Comparison of ENCODE assay signal across 26 cellular contexts in genomic region chr5:103295871-103296270, GRCh38.
"Had no signal": no experiment of that assay in that cellular context is flagged by ENCODE, and none has a peak within 500 bp of the region (broad histone marks: within the 10 kb centered on the region; RNA-seq: fewer than 3 reads in every experiment).

No MANE protein-coding gene starts in this region.

- H3K36me3 ChIP-seq: WERI-Rb-1 had no signal

- H3K4me2 ChIP-seq: PC-9 had no signal

- H3K9me3 Mint-ChIP-seq: activated CD8-positive, alpha-beta T cell treated with anti-CD3 and anti-CD28 coated beads for 36 hours; activated naive CD4-positive, alpha-beta T cell treated with anti-CD3 and anti-CD28 coated beads, Interleukin-2, amount 10 ng/mL, durations not matched to agents 7 days and 5 days; activated naive CD8-positive, alpha-beta T cell treated with anti-CD3 and anti-CD28 coated beads for 36 hours; activated T-cell treated with anti-CD3 and anti-CD28 coated beads, Interleukin-2, amount 50 U/mL, for 72 hours; activated T-helper 2 cell treated with anti-CD3 and anti-CD28 coated beads, Interferon-gamma antibody, Interleukin-2, Interleukin-4, amounts not matched to agents 10 μg/mL and 5 μg/mL and 100 μg/mL, durations not matched to agents 14 hours and 24 hours and 36 hours; T-cell had no signal

- H3K4me3 ChIP-seq: PC-9 had no signal

- ATAC-seq: activated CD4-positive, alpha-beta T cell treated with anti-CD3 and anti-CD28 coated beads for 36 hours; activated CD8-positive, alpha-beta T cell treated with anti-CD3 and anti-CD28 coated beads for 36 hours; activated T-cell treated with anti-CD3 and anti-CD28 coated beads, Interleukin-2, amount 50 U/mL, for 72 hours; T-cell had no signal

- H3K27ac ChIP-seq: PC-9, WERI-Rb-1 had no signal

- DNase-seq: activated CD4-positive, alpha-beta T cell treated with anti-CD3 and anti-CD28 coated beads for 36 hours; activated CD8-positive, alpha-beta memory T cell treated with anti-CD3 and anti-CD28 coated beads, Interleukin-2, amount 50 U/mL, for 4 hours; activated CD8-positive, alpha-beta T cell treated with anti-CD3 and anti-CD28 coated beads for 36 hours; activated gamma-delta T cell treated with Interleukin-2 at 50 U/mL for 16 hours; activated naive CD4-positive, alpha-beta T cell treated with anti-CD3 and anti-CD28 coated beads, Interleukin-2, amount 10 ng/mL, durations not matched to agents 7 days and 5 days; activated naive CD8-positive, alpha-beta T cell treated with anti-CD3 and anti-CD28 coated beads for 36 hours; activated T-cell treated with anti-CD3 and anti-CD28 coated beads, Interleukin-2, amount 50 U/mL, for 72 hours; cerebellar nuclear complex; Kasumi-1; KBM-7; NCI-H1105 treated with DMSO at 0.1 percent for 48 hours; NCI-H146; NCI-H187 treated with DMSO at 0.1 percent for 48 hours; NCI-H2081 treated with DMSO at 0.1 percent for 48 hours; NCI-H2171; NCI-H2227 treated with DMSO at 0.1 percent for 48 hours; NCI-H446 treated with DMSO at 0.1 percent for 48 hours; NCI-H524 treated with DMSO at 0.1 percent for 48 hours; NCI-H82; PC-9; SHP77 treated with DMSO at 0.1 percent for 48 hours; T-cell; T-helper 2 cell; T1000; WERI-Rb-1 had no signal

- H3K36me3 Mint-ChIP-seq: activated naive CD4-positive, alpha-beta T cell treated with anti-CD3 and anti-CD28 coated beads, Interleukin-2, amount 10 ng/mL, durations not matched to agents 7 days and 5 days; activated naive CD8-positive, alpha-beta T cell treated with anti-CD3 and anti-CD28 coated beads for 36 hours; T-cell had no signal

- H3K4me3 Mint-ChIP-seq: activated CD4-positive, alpha-beta T cell treated with anti-CD3 and anti-CD28 coated beads for 36 hours; activated CD8-positive, alpha-beta T cell treated with anti-CD3 and anti-CD28 coated beads for 36 hours; activated naive CD4-positive, alpha-beta T cell treated with anti-CD3 and anti-CD28 coated beads, Interleukin-2, amount 10 ng/mL, durations not matched to agents 7 days and 5 days; activated naive CD8-positive, alpha-beta T cell treated with anti-CD3 and anti-CD28 coated beads for 36 hours; activated T-cell treated with anti-CD3 and anti-CD28 coated beads, Interleukin-2, amount 50 U/mL, for 72 hours; T-cell had no signal

- H3K27ac Mint-ChIP-seq: activated CD4-positive, alpha-beta T cell treated with anti-CD3 and anti-CD28 coated beads for 36 hours; activated CD8-positive, alpha-beta T cell treated with anti-CD3 and anti-CD28 coated beads for 36 hours; activated naive CD4-positive, alpha-beta T cell treated with anti-CD3 and anti-CD28 coated beads, Interleukin-2, amount 10 ng/mL, durations not matched to agents 7 days and 5 days; activated naive CD8-positive, alpha-beta T cell treated with anti-CD3 and anti-CD28 coated beads for 36 hours; activated T-cell treated with anti-CD3 and anti-CD28 coated beads, Interleukin-2, amount 50 U/mL, for 72 hours; activated T-helper 2 cell treated with anti-CD3 and anti-CD28 coated beads, Interferon-gamma antibody, Interleukin-2, Interleukin-4, amounts not matched to agents 10 μg/mL and 5 μg/mL and 100 μg/mL, durations not matched to agents 14 hours and 24 hours and 36 hours; T-cell had no signal

- H3K4me1 Mint-ChIP-seq: activated CD4-positive, alpha-beta T cell treated with anti-CD3 and anti-CD28 coated beads for 36 hours; activated naive CD4-positive, alpha-beta T cell treated with anti-CD3 and anti-CD28 coated beads, Interleukin-2, amount 10 ng/mL, durations not matched to agents 7 days and 5 days; activated naive CD8-positive, alpha-beta T cell treated with anti-CD3 and anti-CD28 coated beads for 36 hours; T-cell had no signal

- H2AFZ ChIP-seq: PC-9 had no signal
